10 cellular contexts compared by ENCODE assay signal in genomic region chr5:132714456-132715307, GRCh38. TPM values are rescaled to one million over a fixed set of nuclear protein-coding genes. Genes with fewer than 3 reads are reported as not detected.
DNase-seq lines count a peak whose midpoint lies in the region; ATAC-seq, FAIRE-seq and TF ChIP-seq lines count a peak whose summit lies in the region.
"Had no signal": no experiment of that assay in that cellular context is flagged by ENCODE, and none has a peak within 500 bp of the region (broad histone marks: within the 10 kb centered on the region; RNA-seq: fewer than 3 reads in every experiment).

No MANE protein-coding gene starts in this region.

- intact Hi-C loops in activated CD4-positive, alpha-beta T cell treated with anti-CD3 and anti-CD28 coated beads for 36 hours (cut with DNase I, micrococcal nuclease): loop anchor here (1.0 to 5.0 kb wide), 5 partner anchors 74 to 188 kb away; no protein-coding TSS in a partner anchor
- intact Hi-C loops in endothelial cell of umbilical vein (cut with micrococcal nuclease): loop anchor here (2.0 to 5.0 kb wide), 2 partner anchors 187 to 328 kb away; no protein-coding TSS in a partner anchor

- H2AFZ ChIP-seq in OCI-LY3 (ENCODE audit: low read depth, low read length): no peak overlapping the region
- H2AFZ ChIP-seq in endothelial cell of umbilical vein (ENCODE audit: low read depth, low read length): no peak overlapping the region

- no peak for FAIRE-seq in endothelial cell of umbilical vein (lab: Jason Lieb, UNC)
- FAIRE-seq: colon had no signal

- CTCF ChIA-PET in activated CD4-positive, alpha-beta T cell treated with anti-CD3 and anti-CD28 coated beads for 36 hours (lab: Charles Lee): interaction anchor here (0.6 to 2.9 kb wide), 11 partner anchors 12 to 209 kb away, joined by 3 to 14 read pairs (median 3); no protein-coding TSS in a partner anchor
- CTCF ChIA-PET in endothelial cell of umbilical vein (lab: Charles Lee): interaction anchor here (0.7 to 2.3 kb wide), 18 partner anchors 11 to 383 kb away, joined by 3 to 15 read pairs (median 4); partner anchors contain the start of gene IL13

- H3K4me3 Mint-ChIP-seq in activated CD4-positive, alpha-beta T cell treated with anti-CD3 and anti-CD28 coated beads for 36 hours: peak overlapping the region; percentile 41
- peak overlapping the region; percentile 24 for H3K4me3 Mint-ChIP-seq in stimulated activated effector memory CD8-positive, alpha-beta T cell treated with anti-CD3 and anti-CD28 coated beads, Interleukin-12 subunit alpha, Interleukin-12 subunit beta, amount 100 ng/mL, for 72 hours

- TF ChIP-seq POLR2A in endothelial cell of umbilical vein (IDR thresholded peaks at IDR 0.05; ENCODE audit: low read depth, low read length): no peak

- ATAC-seq in activated CD4-positive, alpha-beta T cell treated with anti-CD3 and anti-CD28 coated beads for 36 hours: peak; percentile 86
- peak; percentile 93 for ATAC-seq in stimulated activated effector memory CD8-positive, alpha-beta T cell treated with anti-CD3 and anti-CD28 coated beads, Interleukin-12 subunit alpha, Interleukin-12 subunit beta, amount 100 ng/mL, for 72 hours
- ATAC-seq in HG02840 (IDR thresholded peaks at IDR 0.05; ENCODE audit: low FRiP score, unreplicated experiment): no peak

- H3K4me1 Mint-ChIP-seq in activated CD4-positive, alpha-beta T cell treated with anti-CD3 and anti-CD28 coated beads for 36 hours: peaks cover 11% of the 10 kb centered on the region
- H3K4me1 Mint-ChIP-seq in stimulated activated effector memory CD8-positive, alpha-beta T cell treated with anti-CD3 and anti-CD28 coated beads, Interleukin-12 subunit alpha, Interleukin-12 subunit beta, amount 100 ng/mL, for 72 hours: peaks cover 14% of the 10 kb centered on the region

- peaks cover 22% of the 10 kb centered on the region for H3K4me1 ChIP-seq in OCI-LY3 (ENCODE audit: low read length)
- H3K4me1 ChIP-seq in endothelial cell of umbilical vein (ENCODE audit: control insufficient read depth, extremely low read depth, insufficient read depth, low read length): no peaks in the 10 kb centered on the region

- TF ChIP-seq CTCF in OCI-LY3 (IDR thresholded peaks at IDR 0.05; ENCODE audit: low read depth, low read length): peak; percentile 60
- peak; percentile 12 to 18 for TF ChIP-seq CTCF in endothelial cell of umbilical vein (IDR thresholded peaks at IDR 0.05; ENCODE audit: extremely low read depth in 1 of 2, insufficient read depth in 1 of 2, low read depth in 1 of 2, low read length in 2 of 2)

- H3K27ac Mint-ChIP-seq in activated CD4-positive, alpha-beta T cell treated with anti-CD3 and anti-CD28 coated beads for 36 hours: no peak overlapping the region
- no peak overlapping the region for H3K27ac Mint-ChIP-seq in stimulated activated effector memory CD8-positive, alpha-beta T cell treated with anti-CD3 and anti-CD28 coated beads, Interleukin-12 subunit alpha, Interleukin-12 subunit beta, amount 100 ng/mL, for 72 hours

- H4K20me1 ChIP-seq in OCI-LY3 (ENCODE audit: insufficient read depth, low read length) (no peaks in the 10 kb centered on the region), endothelial cell of umbilical vein (replicated peaks; ENCODE audit: control insufficient read depth, extremely low read depth, insufficient read depth, low read length) (no peaks in the 10 kb centered on the region)

- no peaks in the 10 kb centered on the region for H3K27me3 Mint-ChIP-seq in activated CD4-positive, alpha-beta T cell treated with anti-CD3 and anti-CD28 coated beads for 36 hours
- H3K27me3 Mint-ChIP-seq: IgD-negative memory B cell had no signal

- no TSS peak for BruUV-seq in endothelial cell of umbilical vein (replicated peaks; lab: Mats Ljungman, UMichigan)

- H3K79me2 ChIP-seq in OCI-LY3 (ENCODE audit: low read length): no peaks in the 10 kb centered on the region
- no peaks in the 10 kb centered on the region for H3K79me2 ChIP-seq in endothelial cell of umbilical vein (ENCODE audit: control insufficient read depth, insufficient read depth, low read length)

- H3K9me1 ChIP-seq in endothelial cell of umbilical vein (replicated peaks; ENCODE audit: control insufficient read depth, extremely low read depth, insufficient read depth, low read length): no peaks in the 10 kb centered on the region

- H3K9ac ChIP-seq in OCI-LY3 (ENCODE audit: low read length) (no peak overlapping the region), endothelial cell of umbilical vein (replicated peaks; ENCODE audit: extremely low read depth, insufficient read depth, low read length) (no peak overlapping the region)

- peaks cover 10% of the 10 kb centered on the region for H3K36me3 Mint-ChIP-seq in activated CD4-positive, alpha-beta T cell treated with anti-CD3 and anti-CD28 coated beads for 36 hours (ENCODE audit: low read depth)
- peaks cover 76% of the 10 kb centered on the region for H3K36me3 Mint-ChIP-seq in stimulated activated effector memory CD8-positive, alpha-beta T cell treated with anti-CD3 and anti-CD28 coated beads, Interleukin-12 subunit alpha, Interleukin-12 subunit beta, amount 100 ng/mL, for 72 hours

- no peaks in the 10 kb centered on the region for H3K9me3 ChIP-seq in OCI-LY3 (ENCODE audit: insufficient read depth, low read length)
- H3K9me3 ChIP-seq in endothelial cell of umbilical vein (replicated peaks; ENCODE audit: control insufficient read depth, insufficient read depth, low read length): no peaks in the 10 kb centered on the region

- H3K27ac ChIP-seq in OCI-LY3 (ENCODE audit: low read length) (peak overlapping the region; percentile 13; the same call in 1 of the 2 replicates), endothelial cell of umbilical vein (ENCODE audit: insufficient read depth, low read depth, low read length) (no peak overlapping the region)

- H3K27me3 ChIP-seq in OCI-LY3 (ENCODE audit: low read depth, low read length) (no peaks in the 10 kb centered on the region), endothelial cell of umbilical vein (ENCODE audit: control insufficient read depth in 2 of 2, insufficient read depth in 2 of 2, low read length in 2 of 2) (no peaks in the 10 kb centered on the region)

- H3K36me3 ChIP-seq in OCI-LY3 (replicated peaks; ENCODE audit: low read depth, low read length): no peaks in the 10 kb centered on the region
- no peaks in the 10 kb centered on the region for H3K36me3 ChIP-seq in endothelial cell of umbilical vein (ENCODE audit: control insufficient read depth in 2 of 2, extremely low read depth in 1 of 2, insufficient read depth in 2 of 2, low read length in 2 of 2)

- no peaks in the 10 kb centered on the region for H3K9me3 Mint-ChIP-seq in activated CD4-positive, alpha-beta T cell treated with anti-CD3 and anti-CD28 coated beads for 36 hours (ENCODE audit: low read depth)
- no peaks in the 10 kb centered on the region for H3K9me3 Mint-ChIP-seq in stimulated activated effector memory CD8-positive, alpha-beta T cell treated with anti-CD3 and anti-CD28 coated beads, Interleukin-12 subunit alpha, Interleukin-12 subunit beta, amount 100 ng/mL, for 72 hours
- H3K9me3 Mint-ChIP-seq: IgD-negative memory B cell had no signal

- dilution Hi-C loops in endothelial cell of umbilical vein (cut with MboI; ENCODE audit: extremely low pct_ligation_motif_present, low sequenced_read_pairs): no loop called here

- H3K4me3 ChIP-seq in OCI-LY3 (ENCODE audit: low read length) (peak overlapping the region; percentile 29), endothelial cell of umbilical vein (replicated peaks in 1 of 3; ENCODE audit: insufficient read depth in 1 of 3, low read depth in 1 of 3, low read length in 3 of 3) (no peak overlapping the region)

- POLR2A ChIA-PET in activated CD4-positive, alpha-beta T cell treated with anti-CD3 and anti-CD28 coated beads for 36 hours (lab: Charles Lee): no interaction called here
- POLR2A ChIA-PET in endothelial cell of umbilical vein (lab: Charles Lee): interaction anchor here (0.7 kb wide), 1 partner anchor 23 kb away, joined by 5 read pairs; no protein-coding TSS in a partner anchor

- no peak for DNase-seq in activated CD4-positive, alpha-beta T cell treated with anti-CD3 and anti-CD28 coated beads for 36 hours
- no peak for DNase-seq in activated CD4-positive, alpha-beta T cell treated with anti-CD3 and anti-CD28 coated beads, Interleukin-2, amount 50 U/mL, for 1 hour
- DNase-seq in endothelial cell of umbilical vein (ENCODE audit: low read depth, low spot score) (peak; percentile 28), hypothalamus (lab: John Stamatoyannopoulos, UW) (no peak), glomerular visceral epithelial cell (ENCODE audit: extremely low spot score) (no peak)
- no peak for DNase-seq in stimulated activated effector memory CD8-positive, alpha-beta T cell treated with anti-CD3 and anti-CD28 coated beads, Interleukin-12 subunit alpha, Interleukin-12 subunit beta, amount 100 ng/mL, for 72 hours (ENCODE audit: low spot score in 2 of 2)

- H3K4me2 ChIP-seq in OCI-LY3 (ENCODE audit: low read length): peak overlapping the region; percentile 49
- no peak overlapping the region for H3K4me2 ChIP-seq in endothelial cell of umbilical vein (ENCODE audit: insufficient read depth, low read length)

RNA-seq across cellular contexts. Expression of gene KIF3A, which starts 22.7 kb away (rescaled TPM):
- total RNA-seq in activated CD4-positive, alpha-beta T cell treated with anti-CD3 and anti-CD28 coated beads for 36 hours: 10 to 100 TPM in 1 of 2 experiments, 1 to 10 TPM in 1; 7.1 to 10.6 TPM
- 11.2 and 15.8 TPM in 2 replicates for total RNA-seq in endothelial cell of umbilical vein
- polyA plus RNA-seq in endothelial cell of umbilical vein: 2.4 and 3.3 TPM in 2 replicates
- 3.5 and 3.6 TPM in 2 replicates for polyA plus RNA-seq in endothelial cell of umbilical vein (2011; cell fraction: cytosol; rRNA removed)
- polyA plus RNA-seq in endothelial cell of umbilical vein (2011; cell fraction: nucleus; rRNA removed): 7.8 and 12.3 TPM in 2 replicates
- polyA plus RNA-seq in endothelial cell of umbilical vein (2012): 9.0 and 14.0 TPM in 2 replicates
- polyA minus RNA-seq in endothelial cell of umbilical vein: 6.5 and 8.9 TPM in 2 replicates
- 3.8 TPM for polyA minus RNA-seq in endothelial cell of umbilical vein (2011; cell fraction: cytosol; rRNA and poly(A)+ RNA removed)
- 8.7 and 11.6 TPM in 2 replicates for polyA minus RNA-seq in endothelial cell of umbilical vein (2011; cell fraction: nucleus; rRNA and poly(A)+ RNA removed)

RNA-seq across cellular contexts. Expression of gene CCNI2, which starts 32.5 kb away (rescaled TPM):
- total RNA-seq in activated CD4-positive, alpha-beta T cell treated with anti-CD3 and anti-CD28 coated beads for 36 hours: 1 to 10 TPM; 4.3 to 4.6 TPM
- total RNA-seq in endothelial cell of umbilical vein: 0.53 TPM in 1 of 2 replicates, not detected in the other
- 0.13 and 0.25 TPM in 2 replicates for polyA plus RNA-seq in endothelial cell of umbilical vein
- polyA plus RNA-seq in endothelial cell of umbilical vein (2011; cell fraction: cytosol; rRNA removed): 0.08 and 0.14 TPM in 2 replicates
- polyA plus RNA-seq in endothelial cell of umbilical vein (2011; cell fraction: nucleus; rRNA removed): 0.62 and 1.1 TPM in 2 replicates
- 3.4 and 4.1 TPM in 2 replicates for polyA plus RNA-seq in endothelial cell of umbilical vein (2012)
- polyA minus RNA-seq in endothelial cell of umbilical vein: 0.56 and 1.7 TPM in 2 replicates
- not detected for polyA minus RNA-seq in endothelial cell of umbilical vein (2011; cell fraction: cytosol; rRNA and poly(A)+ RNA removed)
- polyA minus RNA-seq in endothelial cell of umbilical vein (2011; cell fraction: nucleus; rRNA and poly(A)+ RNA removed): 0.58 TPM in 1 of 2 replicates, not detected in the other

RNA-seq across cellular contexts. Expression of gene IL4, which starts 40.9 kb away (rescaled TPM):
- total RNA-seq in activated CD4-positive, alpha-beta T cell treated with anti-CD3 and anti-CD28 coated beads for 36 hours: under 1 TPM; 0.32 to 0.77 TPM
- total RNA-seq in endothelial cell of umbilical vein: not detected in 2 replicates
- polyA plus RNA-seq in endothelial cell of umbilical vein: not detected in 2 replicates
- not detected in 2 replicates for polyA plus RNA-seq in endothelial cell of umbilical vein (2011; cell fraction: cytosol; rRNA removed)
- not detected in 2 replicates for polyA plus RNA-seq in endothelial cell of umbilical vein (2011; cell fraction: nucleus; rRNA removed)
- polyA plus RNA-seq in endothelial cell of umbilical vein (2012): not detected in 2 replicates
- polyA minus RNA-seq in endothelial cell of umbilical vein: not detected in 2 replicates
- not detected for polyA minus RNA-seq in endothelial cell of umbilical vein (2011; cell fraction: cytosol; rRNA and poly(A)+ RNA removed)
- not detected in 2 replicates for polyA minus RNA-seq in endothelial cell of umbilical vein (2011; cell fraction: nucleus; rRNA and poly(A)+ RNA removed)
- polyA plus RNA-seq: IgD-negative memory B cell had no signal

RNA-seq across cellular contexts. Expression of gene IL13, which starts 56.7 kb away (rescaled TPM):
- total RNA-seq in activated CD4-positive, alpha-beta T cell treated with anti-CD3 and anti-CD28 coated beads for 36 hours: 1 to 10 TPM; 3.9 to 5.5 TPM
- total RNA-seq in endothelial cell of umbilical vein: not detected in 2 replicates
- polyA plus RNA-seq in endothelial cell of umbilical vein: 0.06 TPM in 2 replicates
- polyA plus RNA-seq in endothelial cell of umbilical vein (2011; cell fraction: cytosol; rRNA removed): not detected in 2 replicates
- 0.59 and 0.71 TPM in 2 replicates for polyA plus RNA-seq in endothelial cell of umbilical vein (2011; cell fraction: nucleus; rRNA removed)
- not detected in 2 replicates for polyA plus RNA-seq in endothelial cell of umbilical vein (2012)
- 0.47 TPM in 1 of 2 replicates, not detected in the other for polyA minus RNA-seq in endothelial cell of umbilical vein
- not detected for polyA minus RNA-seq in endothelial cell of umbilical vein (2011; cell fraction: cytosol; rRNA and poly(A)+ RNA removed)
- polyA minus RNA-seq in endothelial cell of umbilical vein (2011; cell fraction: nucleus; rRNA and poly(A)+ RNA removed): 0.38 and 0.43 TPM in 2 replicates
- polyA plus RNA-seq: IgD-negative memory B cell had no signal
